In the genomic region with DNA sequence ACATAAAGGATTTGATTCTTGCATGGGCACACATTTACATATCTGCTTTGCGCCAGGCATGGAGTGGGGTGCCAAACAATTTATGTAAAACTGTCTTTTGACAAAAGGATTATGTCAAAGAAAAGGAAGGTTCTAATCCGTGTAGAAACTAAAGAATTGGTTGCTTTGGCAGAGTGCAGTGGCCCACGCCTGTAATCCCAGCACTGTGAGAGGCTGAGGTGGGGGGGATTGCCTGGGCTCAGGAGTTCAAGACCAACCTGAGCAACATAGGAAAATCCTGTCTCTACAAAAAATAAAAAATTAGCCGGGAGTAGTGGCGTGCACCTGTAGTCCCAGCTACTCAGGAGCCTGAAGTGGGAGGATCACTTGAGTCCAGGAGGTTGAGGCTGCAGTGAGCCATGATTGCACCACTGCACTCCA, we compare ENCODE assay signal across 8 cellular contexts. TPM values are rescaled to one million over a fixed set of nuclear protein-coding genes. Genes with fewer than 3 reads are reported as not detected.
DNase-seq lines count a peak whose midpoint lies in the region; ATAC-seq and TF ChIP-seq lines count a peak whose summit lies in the region.

No MANE protein-coding gene starts in this region.

- CTCF ChIA-PET in activated CD4-positive, alpha-beta memory T cell treated with anti-CD3 and anti-CD28 coated beads, Interleukin-2, amount 10 ng/mL, durations not matched to agents 7 days and 5 days (lab: Charles Lee), result interaction anchor here (1.0 kb wide), 1 partner anchor 24 kb away, joined by 3 read pairs; no protein-coding TSS in a partner anchor

- H3K36me3 ChIP-seq in iPS DF 6.9 (ENCODE audit: control insufficient read depth, insufficient read depth, low read length) (no peaks in the 10 kb centered on the region), smooth muscle cell (ENCODE audit: low read depth) (no peaks in the 10 kb centered on the region)

- DNase-seq in DMS79 (lab: John Stamatoyannopoulos, UW) (peak; percentile 2), DMS79 treated with DMSO at 0.1 percent for 48 hours (lab: John Stamatoyannopoulos, UW) (no peak), iPS DF 6.9 (ENCODE audit: low read depth, low spot score) (no peak), smooth muscle cell (lab: John Stamatoyannopoulos, UW; ENCODE audit: unreplicated experiment) (no peak), COLO668 (lab: John Stamatoyannopoulos, UW; ENCODE audit: unreplicated experiment) (no peak), NCI-H446 treated with DMSO at 0.1 percent for 48 hours (lab: John Stamatoyannopoulos, UW) (no peak)
- DNase-seq in activated CD4-positive, alpha-beta memory T cell treated with anti-CD3 and anti-CD28 coated beads, Interleukin-2, amount 10 ng/mL, durations not matched to agents 7 days and 5 days, result no peak

- H3K27ac ChIP-seq in iPS DF 6.9 (ENCODE audit: low read length) (no peak overlapping the region), smooth muscle cell (ENCODE audit: low read depth) (peak overlapping the region; percentile 53)

- H3K27ac Mint-ChIP-seq in activated CD4-positive, alpha-beta memory T cell treated with anti-CD3 and anti-CD28 coated beads, Interleukin-2, amount 10 ng/mL, durations not matched to agents 7 days and 5 days, result peak overlapping the region; percentile 94

- WGBS in iPS DF 6.9 (ENCODE audit: insufficient coverage, insufficient read length), result no CpG with 5 or more reads among the region's 5 CpGs
- WGBS in smooth muscle cell (ENCODE audit: low lambda C conversion rate), result 64% methylated on average over 5 of the region's 5 CpGs

- H3K4me3 Mint-ChIP-seq in activated CD4-positive, alpha-beta memory T cell treated with anti-CD3 and anti-CD28 coated beads, Interleukin-2, amount 10 ng/mL, durations not matched to agents 7 days and 5 days, result peak overlapping the region; percentile 97

- peak overlapping the region; percentile 87 for H3K4me2 ChIP-seq in smooth muscle cell

- H3K9me3 ChIP-seq in iPS DF 6.9 (ENCODE audit: control insufficient read depth, insufficient read depth, low read length) (no peaks in the 10 kb centered on the region), smooth muscle cell (replicated peaks; ENCODE audit: low read depth) (no peaks in the 10 kb centered on the region)

- H3F3A ChIP-seq in smooth muscle cell (ENCODE audit: low read depth), result no peaks in the 10 kb centered on the region

- H3K4me1 Mint-ChIP-seq in activated CD4-positive, alpha-beta memory T cell treated with anti-CD3 and anti-CD28 coated beads, Interleukin-2, amount 10 ng/mL, durations not matched to agents 7 days and 5 days, result peaks cover 53% of the 10 kb centered on the region

- H3K79me2 ChIP-seq in smooth muscle cell (ENCODE audit: low read depth), result peaks cover 28% of the 10 kb centered on the region

- H2AFZ ChIP-seq in smooth muscle cell (ENCODE audit: low read depth), result peak overlapping the region; percentile 97

- H3K27me3 ChIP-seq in iPS DF 6.9 (ENCODE audit: control insufficient read depth, insufficient read depth, low read length) (no peaks in the 10 kb centered on the region), smooth muscle cell (ENCODE audit: low read depth) (no peaks in the 10 kb centered on the region)

- no peaks in the 10 kb centered on the region for H3K9me3 Mint-ChIP-seq in activated CD4-positive, alpha-beta memory T cell treated with anti-CD3 and anti-CD28 coated beads, Interleukin-2, amount 10 ng/mL, durations not matched to agents 7 days and 5 days

- H4K20me1 ChIP-seq in smooth muscle cell (ENCODE audit: low read depth), result peaks cover 6% of the 10 kb centered on the region

- peaks cover 30% of the 10 kb centered on the region for H3K36me3 Mint-ChIP-seq in activated CD4-positive, alpha-beta memory T cell treated with anti-CD3 and anti-CD28 coated beads, Interleukin-2, amount 10 ng/mL, durations not matched to agents 7 days and 5 days (ENCODE audit: low read depth)

- TF ChIP-seq CTCF in smooth muscle cell (IDR thresholded peaks at IDR 0.05; ENCODE audit: borderline replicate concordance, insufficient read depth, poor library complexity, severe bottlenecking), result no peak

- H3K9ac ChIP-seq in smooth muscle cell (ENCODE audit: low read depth), result peak overlapping the region; percentile 83

- ATAC-seq in HG03097 (IDR thresholded peaks at IDR 0.05; ENCODE audit: low FRiP score, unreplicated experiment), result no peak

- POLR2A ChIA-PET in activated CD4-positive, alpha-beta memory T cell treated with anti-CD3 and anti-CD28 coated beads, Interleukin-2, amount 10 ng/mL, durations not matched to agents 7 days and 5 days (lab: Charles Lee), result interaction anchor here (1.5 to 4.3 kb wide), 4 partner anchors 8 to 537 kb away, joined by 3 to 41 read pairs (median 6); a partner anchor contains a TSS

- no peaks in the 10 kb centered on the region for H3K27me3 Mint-ChIP-seq in activated CD4-positive, alpha-beta memory T cell treated with anti-CD3 and anti-CD28 coated beads, Interleukin-2, amount 10 ng/mL, durations not matched to agents 7 days and 5 days

- peak overlapping the region; percentile 78; the same call in 1 of the 2 replicates for H3K4me3 ChIP-seq in iPS DF 6.9 (ENCODE audit: low read length)
- peak overlapping the region; percentile 79 for H3K4me3 ChIP-seq in smooth muscle cell

- H3K4me1 ChIP-seq in iPS DF 6.9 (ENCODE audit: control insufficient read depth, insufficient read depth, low read length) (peaks cover 3% of the 10 kb centered on the region; the same call in 1 of the 2 replicates), smooth muscle cell (ENCODE audit: low read depth) (peaks cover 6% of the 10 kb centered on the region)

RNA-seq across cellular contexts. Expression of a gene that starts 1.1 kb away (rescaled TPM):
- total RNA-seq in activated CD4-positive, alpha-beta memory T cell treated with anti-CD3 and anti-CD28 coated beads, Interleukin-2, amount 10 ng/mL, durations not matched to agents 7 days and 5 days, result 10 to 100 TPM; 41.5 to 45.4 TPM
- 27.3 and 38.6 TPM in 2 replicates for total RNA-seq in smooth muscle cell
- polyA plus RNA-seq in smooth muscle cell, result 13.7 and 18.6 TPM in 2 replicates

RNA-seq across cellular contexts. Expression of a gene that starts 46.1 kb away (rescaled TPM):
- total RNA-seq in activated CD4-positive, alpha-beta memory T cell treated with anti-CD3 and anti-CD28 coated beads, Interleukin-2, amount 10 ng/mL, durations not matched to agents 7 days and 5 days, result 10 to 100 TPM; 58.1 to 58.9 TPM
- 2.6 and 8.9 TPM in 2 replicates for total RNA-seq in smooth muscle cell
- 2.6 and 3.9 TPM in 2 replicates for polyA plus RNA-seq in smooth muscle cell

RNA-seq across cellular contexts. Expression of a gene that starts 47.1 kb away (rescaled TPM):
- total RNA-seq in activated CD4-positive, alpha-beta memory T cell treated with anti-CD3 and anti-CD28 coated beads, Interleukin-2, amount 10 ng/mL, durations not matched to agents 7 days and 5 days, result 100 to 1,000 TPM; 103 to 106 TPM
- 44.3 and 54.3 TPM in 2 replicates for total RNA-seq in smooth muscle cell
- polyA plus RNA-seq in smooth muscle cell, result 74.9 and 86.8 TPM in 2 replicates
